13 cellular contexts compared by ENCODE assay signal in the genomic region with DNA sequence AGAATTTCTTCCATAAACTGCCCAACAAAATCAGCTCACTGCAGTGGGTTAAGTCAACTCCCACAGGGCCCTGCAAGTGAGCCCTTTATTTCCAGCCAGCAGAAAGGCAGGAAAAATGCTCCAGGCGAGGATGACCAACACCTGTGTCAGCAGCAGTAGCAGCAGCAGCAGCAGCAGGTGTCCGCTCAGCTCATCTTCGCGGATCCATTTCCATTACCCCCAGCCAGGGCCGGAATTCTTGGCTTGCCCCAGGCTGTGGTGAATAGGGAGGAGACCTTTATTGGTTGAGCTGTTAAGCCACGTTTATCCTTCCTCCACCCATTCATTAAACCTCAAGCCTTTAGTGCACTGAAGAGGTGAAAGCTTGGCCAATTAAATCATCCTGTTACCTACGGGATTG. TPM values are rescaled to one million over a fixed set of nuclear protein-coding genes. Genes with fewer than 3 reads are reported as not detected.
A peak's percentile ranks its signal among the peaks of the same experiment; 100 is the strongest.
DNase-seq lines count a peak whose midpoint lies in the region; ATAC-seq and TF ChIP-seq lines count a peak whose summit lies in the region.
"Had no signal": no experiment of that assay in that cellular context is flagged by ENCODE, and none has a peak within 500 bp of the region (broad histone marks: within the 10 kb centered on the region; RNA-seq: fewer than 3 reads in every experiment).

No MANE protein-coding gene starts in this region.

- no peak overlapping the region for H3K27ac ChIP-seq in H9 (ENCODE audit: insufficient read length, low read depth, low read length)
- H3K27ac ChIP-seq: SK-N-MC had no signal

- H4K5ac ChIP-seq in H9 (ENCODE audit: insufficient read length, low read depth, low read length), result no peak overlapping the region

- H2BK12ac ChIP-seq in H9 (ENCODE audit: insufficient read length, low read depth, low read length), result no peak overlapping the region

- H3K9me3 ChIP-seq in H9 (ENCODE audit: control insufficient read depth, low read depth, low read length), result no peaks in the 10 kb centered on the region

- H3K9ac ChIP-seq in H9 (ENCODE audit: extremely low read depth, insufficient read length, low read length), result no peak overlapping the region

- H3K4me1 Mint-ChIP-seq in H9, result peaks cover 34 to 43% of the 10 kb centered on the region in 2 experiments
- H3K4me1 Mint-ChIP-seq in WTC11, result peaks cover 41% of the 10 kb centered on the region
- H3K4me1 Mint-ChIP-seq in stimulated activated naive B cell treated with anti-CD40 and anti-IgM and Interleukin-4, amounts not matched to agents 10 μg/mL and 1 μg/mL and 100 μg/mL, for 72 hours, result no peaks in the 10 kb centered on the region
- H3K4me1 Mint-ChIP-seq: stimulated activated naive CD8-positive, alpha-beta T cell treated with anti-CD3 and anti-CD28 coated beads, Interleukin-15, amount 100 ng/mL, for 72 hours had no signal

- no peak overlapping the region for H3T11ph ChIP-seq in H9 (ENCODE audit: low read length)

- WGBS in H9 (ENCODE audit: extremely low coverage, insufficient read length, low lambda C conversion rate), result no CpG with 5 or more reads among the region's 7 CpGs

- H2BK120ac ChIP-seq in H9 (ENCODE audit: low read depth, low read length, poor library complexity, severe bottlenecking), result no peak overlapping the region

- H3K23ac ChIP-seq in H9 (ENCODE audit: insufficient read length, low read depth, low read length), result no peak overlapping the region

- H3K4me2 ChIP-seq in H9 (ENCODE audit: insufficient read depth, insufficient read length, low read length), result no peak overlapping the region

- no peak overlapping the region for H3K14ac ChIP-seq in H9 (ENCODE audit: insufficient read depth, low read length)

- no peaks in the 10 kb centered on the region for H3K79me1 ChIP-seq in H9 (ENCODE audit: insufficient read depth, low read depth, low read length, poor library complexity, severe bottlenecking)

- ATAC-seq in WTC11 (peak; percentile 95), HG03469 (IDR thresholded peaks at IDR 0.05; ENCODE audit: unreplicated experiment) (no peak)
- ATAC-seq in stimulated activated naive B cell treated with anti-CD40 and anti-IgM and Interleukin-4, amounts not matched to agents 10 μg/mL and 1 μg/mL and 100 μg/mL, for 72 hours (replicated peaks), result no peak
- ATAC-seq: left colon; stimulated activated naive CD8-positive, alpha-beta T cell treated with anti-CD3 and anti-CD28 coated beads, Interleukin-15, amount 100 ng/mL, for 72 hours had no signal

- no peak overlapping the region for H3K56ac ChIP-seq in H9 (ENCODE audit: insufficient read length, low read depth, low read length)

- no peak overlapping the region for H2AK5ac ChIP-seq in H9 (ENCODE audit: insufficient read length, low read length)

- no peak overlapping the region for H3K4ac ChIP-seq in H9 (ENCODE audit: low read depth, low read length)

- TF ChIP-seq CTCF in H9 (conservative IDR thresholded peaks at IDR 0.05) (no peak), WTC11 (IDR thresholded peaks at IDR 0.05) (no peak)

- no peak overlapping the region for H3K18ac ChIP-seq in H9 (ENCODE audit: insufficient read length, low read depth, low read length)

- CTCF ChIA-PET in WTC11 (lab: Charles Lee), result interaction anchor here (1.0 to 1.6 kb wide), 2 partner anchors 11 to 17 kb away, joined by 3 to 4 read pairs; no protein-coding TSS in a partner anchor

- peak; percentile 98 for DNase-seq in H9
- peak; percentile 73 for DNase-seq in NCI-H146 (lab: John Stamatoyannopoulos, UW)
- DNase-seq in WTC11 (ENCODE audit: low spot score), result peak; percentile 85
- DNase-seq in left kidney (ENCODE audit: low read depth, low spot score), result peak; percentile 68
- DNase-seq in cerebellar cortex (ENCODE audit: low spot score), result no peak
- DNase-seq in stimulated activated naive B cell treated with anti-CD40 and anti-IgM and Interleukin-4, amounts not matched to agents 10 μg/mL and 1 μg/mL and 100 μg/mL, for 72 hours, result no peak
- DNase-seq in medulla oblongata (ENCODE audit: extremely low spot score), result no peak
- DNase-seq: activated CD4-positive, alpha-beta T cell treated with anti-CD3 and anti-CD28 coated beads, Interleukin-2, amount 50 U/mL, for 48 hours; left colon; NCI-H2029 treated with DMSO at 0.1 percent for 48 hours; stimulated activated naive CD8-positive, alpha-beta T cell treated with anti-CD3 and anti-CD28 coated beads, Interleukin-15, amount 100 ng/mL, for 72 hours had no signal

- H3K27me3 ChIP-seq in H9 (ENCODE audit: insufficient read depth, low read length), result no peaks in the 10 kb centered on the region

- no peaks in the 10 kb centered on the region for H3K23me2 ChIP-seq in H9 (ENCODE audit: insufficient read length, low read depth, low read length, poor library complexity, severe bottlenecking)

- H3K27me3 Mint-ChIP-seq in H9 (ENCODE audit: low read depth) (peaks cover 8% of the 10 kb centered on the region), WTC11 (ENCODE audit: low read depth) (peaks cover 3% of the 10 kb centered on the region; the same call in 1 of the 2 replicates)
- peaks cover 17 to 23% of the 10 kb centered on the region in 2 donors for H3K27me3 Mint-ChIP-seq in stimulated activated naive B cell treated with anti-CD40 and anti-IgM and Interleukin-4, amounts not matched to agents 10 μg/mL and 1 μg/mL and 100 μg/mL, for 72 hours

- no peak overlapping the region for H2BK5ac ChIP-seq in H9 (ENCODE audit: insufficient read length, low read length)

- H3K36me3 Mint-ChIP-seq in H9 (ENCODE audit: insufficient read depth in 1 of 3, low read depth in 3 of 3), result no peaks in the 10 kb centered on the region
- no peaks in the 10 kb centered on the region for H3K36me3 Mint-ChIP-seq in WTC11
- H3K36me3 Mint-ChIP-seq in stimulated activated naive B cell treated with anti-CD40 and anti-IgM and Interleukin-4, amounts not matched to agents 10 μg/mL and 1 μg/mL and 100 μg/mL, for 72 hours, result no peaks in the 10 kb centered on the region

- H3K9me3 Mint-ChIP-seq in H9 (no peaks in the 10 kb centered on the region), WTC11 (no peaks in the 10 kb centered on the region)
- H3K9me3 Mint-ChIP-seq in stimulated activated naive B cell treated with anti-CD40 and anti-IgM and Interleukin-4, amounts not matched to agents 10 μg/mL and 1 μg/mL and 100 μg/mL, for 72 hours, result no peaks in the 10 kb centered on the region
- H3K9me3 Mint-ChIP-seq: stimulated activated naive CD8-positive, alpha-beta T cell treated with anti-CD3 and anti-CD28 coated beads, Interleukin-15, amount 100 ng/mL, for 72 hours had no signal

- H3K4me1 ChIP-seq in H9 (ENCODE audit: insufficient read depth, low read length), result no peaks in the 10 kb centered on the region; the same call in 1 of the 2 replicates

- no peak overlapping the region for H2BK15ac ChIP-seq in H9 (ENCODE audit: low read depth, low read length)

- H3K4me3 Mint-ChIP-seq in H9, result no peak overlapping the region
- no peak overlapping the region for H3K4me3 Mint-ChIP-seq in WTC11
- no peak overlapping the region for H3K4me3 Mint-ChIP-seq in stimulated activated naive B cell treated with anti-CD40 and anti-IgM and Interleukin-4, amounts not matched to agents 10 μg/mL and 1 μg/mL and 100 μg/mL, for 72 hours
- H3K4me3 Mint-ChIP-seq: stimulated activated naive CD8-positive, alpha-beta T cell treated with anti-CD3 and anti-CD28 coated beads, Interleukin-15, amount 100 ng/mL, for 72 hours had no signal

- POLR2A ChIA-PET in WTC11 (lab: Charles Lee), result no interaction called here

- H2AFZ ChIP-seq in H9 (ENCODE audit: low read length), result no peak overlapping the region

- H4K20me1 ChIP-seq in H9 (ENCODE audit: control insufficient read depth, insufficient read depth, insufficient read length), result no peaks in the 10 kb centered on the region

- H3K27ac Mint-ChIP-seq in H9 (peak overlapping the region in 2 of 3 experiments; percentile 26 to 55; a peak in 2 of 7 replicates), WTC11 (no peak overlapping the region; the same call in 1 of the 2 replicates)
- no peak overlapping the region for H3K27ac Mint-ChIP-seq in stimulated activated naive B cell treated with anti-CD40 and anti-IgM and Interleukin-4, amounts not matched to agents 10 μg/mL and 1 μg/mL and 100 μg/mL, for 72 hours
- H3K27ac Mint-ChIP-seq: stimulated activated naive CD8-positive, alpha-beta T cell treated with anti-CD3 and anti-CD28 coated beads, Interleukin-15, amount 100 ng/mL, for 72 hours had no signal

- no peak overlapping the region for H4K91ac ChIP-seq in H9 (ENCODE audit: insufficient read length, low read depth, low read length)

- no peak overlapping the region for H2BK20ac ChIP-seq in H9 (ENCODE audit: low read depth, low read length, poor library complexity, severe bottlenecking)

- no peaks in the 10 kb centered on the region for H3K79me2 ChIP-seq in H9 (ENCODE audit: insufficient read depth, low read length)

- H4K8ac ChIP-seq in H9 (replicated peaks; ENCODE audit: insufficient read length, low read depth, low read length), result no peak overlapping the region

TF ChIP-seq in WTC11, 78 proteins besides CTCF, POLR2A, EP300 and RAD21 (continues in another document):
- TF ChIP-seq OVOL2 (CRISPR knock-in tag; IDR thresholded peaks at IDR 0.05; ENCODE audit: borderline replicate concordance), result no peak
- TF ChIP-seq IRF2 (CRISPR knock-in tag; IDR thresholded peaks at IDR 0.05; ENCODE audit: borderline replicate concordance, low read depth), result no peak
- TF ChIP-seq, protein P1, sequence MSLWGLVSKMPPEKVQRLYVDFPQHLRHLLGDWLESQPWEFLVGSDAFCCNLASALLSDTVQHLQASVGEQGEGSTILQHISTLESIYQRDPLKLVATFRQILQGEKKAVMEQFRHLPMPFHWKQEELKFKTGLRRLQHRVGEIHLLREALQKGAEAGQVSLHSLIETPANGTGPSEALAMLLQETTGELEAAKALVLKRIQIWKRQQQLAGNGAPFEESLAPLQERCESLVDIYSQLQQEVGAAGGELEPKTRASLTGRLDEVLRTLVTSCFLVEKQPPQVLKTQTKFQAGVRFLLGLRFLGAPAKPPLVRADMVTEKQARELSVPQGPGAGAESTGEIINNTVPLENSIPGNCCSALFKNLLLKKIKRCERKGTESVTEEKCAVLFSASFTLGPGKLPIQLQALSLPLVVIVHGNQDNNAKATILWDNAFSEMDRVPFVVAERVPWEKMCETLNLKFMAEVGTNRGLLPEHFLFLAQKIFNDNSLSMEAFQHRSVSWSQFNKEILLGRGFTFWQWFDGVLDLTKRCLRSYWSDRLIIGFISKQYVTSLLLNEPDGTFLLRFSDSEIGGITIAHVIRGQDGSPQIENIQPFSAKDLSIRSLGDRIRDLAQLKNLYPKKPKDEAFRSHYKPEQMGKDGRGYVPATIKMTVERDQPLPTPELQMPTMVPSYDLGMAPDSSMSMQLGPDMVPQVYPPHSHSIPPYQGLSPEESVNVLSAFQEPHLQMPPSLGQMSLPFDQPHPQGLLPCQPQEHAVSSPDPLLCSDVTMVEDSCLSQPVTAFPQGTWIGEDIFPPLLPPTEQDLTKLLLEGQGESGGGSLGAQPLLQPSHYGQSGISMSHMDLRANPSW (CRISPR knock-in tag; conservative IDR thresholded peaks at IDR 0.05; ENCODE audit: low read depth), result no peak

RNA-seq across cellular contexts. Expression of gene MARCHF10, which starts 46.2 kb away (rescaled TPM):
- 0.39 TPM in 1 of 2 replicates, not detected in the other for total RNA-seq in H9 (2021)
- 0.48 to 1.0 TPM (median 0.73 TPM) in 3 replicates for total RNA-seq in WTC11 (2021)
- total RNA-seq: left colon had no signal

Comparison
In these comparisons a context has a peak if more than half of its experiments do, and no peak if none do; other contexts are left out.
1. DNase-seq: peak in H9 (single experiment), NCI-H146 (single experiment), WTC11 (single experiment) and left kidney (single experiment); none in cerebellar cortex (single experiment), stimulated activated naive B cell treated with anti-CD40 and anti-IgM and Interleukin-4, amounts not matched to agents 10 μg/mL and 1 μg/mL and 100 μg/mL, for 72 hours (single experiment) and medulla oblongata (single experiment).
2. H3K27ac Mint-ChIP-seq: peak in H9 (2 of 3); none in WTC11 (single experiment) and stimulated activated naive B cell treated with anti-CD40 and anti-IgM and Interleukin-4, amounts not matched to agents 10 μg/mL and 1 μg/mL and 100 μg/mL, for 72 hours (single experiment).